23 cellular contexts compared by ENCODE assay signal in the genomic region with DNA sequence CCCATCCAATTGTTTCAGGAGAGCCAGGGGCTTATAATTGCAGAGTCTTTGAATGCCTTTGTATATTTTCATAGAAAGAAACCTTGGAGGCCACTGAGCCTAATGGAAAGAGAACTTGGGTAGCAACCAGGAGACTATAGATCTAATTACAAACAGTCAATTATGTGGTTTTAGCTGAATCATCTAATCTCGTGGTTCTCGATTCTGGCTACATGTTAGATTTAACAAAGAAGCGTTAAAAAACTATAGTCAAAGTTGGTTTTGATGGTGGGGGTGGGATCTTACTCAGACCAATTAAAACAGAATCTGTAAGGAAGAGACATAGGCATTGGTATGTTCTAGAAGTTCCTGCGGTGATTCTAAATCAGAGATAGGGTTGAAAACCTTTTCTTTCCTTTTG.
"Had no signal": no experiment of that assay in that cellular context is flagged by ENCODE, and none has a peak within 500 bp of the region (broad histone marks: within the 10 kb centered on the region; RNA-seq: fewer than 3 reads in every experiment).

No MANE protein-coding gene starts in this region.

- H3K27me3 Mint-ChIP-seq: dendritic cell treated with granulocyte-macrophage colony-stimulating factor and Interleukin-4, amounts not matched to agents 40 ng/mL and 50 ng/mL, for 4 days; effector memory CD8-positive, alpha-beta T cell; naive B cell had no signal

- FAIRE-seq: endothelial cell of umbilical vein, islet of Langerhans, keratinocyte had no signal

- H3K4me1 Mint-ChIP-seq: mesothelial cell of epicardium, naive B cell had no signal

- H3K36me3 Mint-ChIP-seq: mesothelial cell of epicardium, naive B cell had no signal

- H3K4me3 Mint-ChIP-seq: dendritic cell treated with granulocyte-macrophage colony-stimulating factor and Interleukin-4, amounts not matched to agents 40 ng/mL and 50 ng/mL, for 4 days; effector memory CD8-positive, alpha-beta T cell; mesothelial cell of epicardium had no signal

- ATAC-seq: effector memory CD8-positive, alpha-beta T cell; foreskin keratinocyte; gastrocnemius medialis; heart right ventricle; left cardiac atrium; left lung; left ventricle myocardium superior; lower lobe of right lung; mucosa of descending colon had no signal

- H3K27ac ChIP-seq: colonic mucosa, esophagus muscularis mucosa, foreskin keratinocyte, gastrocnemius medialis, heart right ventricle, left lung, lower lobe of right lung had no signal

- H3K36me3 ChIP-seq: colonic mucosa, esophagus muscularis mucosa, gastrocnemius medialis, heart right ventricle, left lung, lower lobe of right lung had no signal

- H3K27me3 ChIP-seq: colonic mucosa, esophagus muscularis mucosa, foreskin keratinocyte, gastrocnemius medialis, heart right ventricle, left lung had no signal

- H3K9me3 ChIP-seq: colonic mucosa, esophagus muscularis mucosa, gastrocnemius medialis, heart right ventricle, lower lobe of right lung, mucosa of descending colon had no signal

- DNase-seq: colonic mucosa; cortex of kidney; effector CD8-positive, alpha-beta T cell; effector memory CD8-positive, alpha-beta T cell; foreskin keratinocyte; gastrocnemius medialis; glutamatergic neuron; head of caudate nucleus; heart right ventricle; hippocampal formation; left cardiac atrium; left lung; left ventricle myocardium superior; lower lobe of right lung; mesenchymal stem cell; mucosa of descending colon; naive B cell had no signal

- H3K27ac Mint-ChIP-seq: dendritic cell treated with granulocyte-macrophage colony-stimulating factor and Interleukin-4, amounts not matched to agents 40 ng/mL and 50 ng/mL, for 4 days; effector memory CD8-positive, alpha-beta T cell; mesothelial cell of epicardium; naive B cell had no signal

- H3K4me1 ChIP-seq: colonic mucosa, esophagus muscularis mucosa, foreskin keratinocyte, gastrocnemius medialis, heart right ventricle, left lung, lower lobe of right lung had no signal

- H3K4me3 ChIP-seq: colonic mucosa, esophagus muscularis mucosa, gastrocnemius medialis, heart right ventricle, left lung, lower lobe of right lung, mucosa of descending colon had no signal

- H3K9me3 Mint-ChIP-seq: mesothelial cell of epicardium had no signal
